Comparison of ENCODE assay signal across 8 cellular contexts in the genomic region with DNA sequence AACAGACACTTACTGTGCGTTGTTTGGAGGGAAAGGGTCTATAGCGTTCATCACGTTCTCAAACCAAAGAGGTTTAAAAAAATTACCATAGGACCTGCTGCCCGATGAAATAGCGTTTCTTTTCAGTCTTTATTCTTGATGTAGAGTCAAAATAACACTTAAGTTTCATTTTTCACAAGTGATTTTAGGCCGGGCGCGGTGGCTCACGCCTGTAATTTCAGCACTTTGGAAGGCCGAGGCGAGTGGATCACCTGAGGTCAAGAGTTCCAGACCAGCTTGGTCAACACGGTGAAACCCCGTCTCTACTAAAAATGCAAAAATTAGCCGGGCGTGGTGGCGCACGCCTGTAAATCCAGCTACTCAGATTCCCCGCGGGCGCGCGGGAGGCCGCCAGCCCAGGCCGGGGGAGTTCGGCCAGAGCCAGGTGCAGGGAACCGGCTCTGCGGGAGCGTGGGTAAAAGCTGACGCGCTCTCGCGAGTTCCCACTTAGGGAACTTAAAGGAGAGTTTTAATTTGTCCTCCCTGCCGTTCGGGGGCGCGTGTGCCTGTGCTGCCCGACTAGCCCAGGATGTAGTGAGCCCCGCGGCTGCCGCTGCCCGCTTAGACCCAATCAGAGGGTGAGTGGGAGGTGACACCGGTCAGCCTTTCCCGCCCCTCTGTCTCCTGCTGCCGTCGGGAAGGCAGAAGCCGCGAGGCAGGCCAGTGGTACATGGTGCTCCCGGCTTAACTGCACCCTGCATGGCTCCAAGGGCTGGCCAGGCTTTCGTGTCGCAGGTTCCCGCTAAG. TPM values are rescaled to one million over a fixed set of nuclear protein-coding genes. Genes with fewer than 3 reads are reported as not detected.
DNase-seq lines count a peak whose midpoint lies in the region; ATAC-seq and TF ChIP-seq lines count a peak whose summit lies in the region.

No MANE protein-coding gene starts in this region.

- DNase-seq in ELR (ENCODE audit: low read depth), result peak; percentile 38
- DNase-seq in GM23248, result peak; percentile 75
- DNase-seq in NCI-H526 (lab: John Stamatoyannopoulos, UW), result peak; percentile 36 to 76
- peak; percentile 29 to 45 for DNase-seq in activated T-helper 1 cell treated with anti-CD3 and anti-CD28 coated beads, Interleukin-2, amount 50 U/mL, for 16 hours (ENCODE audit: low read depth in 1 of 2, low spot score in 1 of 2)
- peak; percentile 74 for DNase-seq in fibroblast of peridontal ligament (ENCODE audit: extremely low read depth)
- DNase-seq in neural crest cell (ENCODE audit: low read depth, low spot score), result no peak

- no peak for ATAC-seq in HG03439 (IDR thresholded peaks at IDR 0.05; ENCODE audit: unreplicated experiment)

- H3K4me2 ChIP-seq in GM23248 (ENCODE audit: unreplicated experiment), result peak overlapping the region; percentile 86

- in situ Hi-C loops in GM23248 (cut with MboI), result no loop called here

- H3K4me3 ChIP-seq in GM23248 (peak overlapping the region; percentile 98), stomach smooth muscle (ENCODE audit: low read length in 2 of 2) (peak overlapping the region; percentile 96)

- no peak for TF ChIP-seq CTCF in neural crest cell (conservative IDR thresholded peaks at IDR 0.05)

- H3K79me2 ChIP-seq in GM23248 (ENCODE audit: insufficient read depth), result peaks cover 35% of the 10 kb centered on the region

- H3K9me2 ChIP-seq in GM23248 (ENCODE audit: insufficient read depth), result no peaks in the 10 kb centered on the region

- no peak overlapping the region for H3K27ac Mint-ChIP-seq in neural crest cell (ENCODE audit: unreplicated experiment)

- H3K9me3 ChIP-seq in GM23248 (ENCODE audit: low read depth), result no peaks in the 10 kb centered on the region
- no peaks in the 10 kb centered on the region for H3K9me3 ChIP-seq in stomach smooth muscle (ENCODE audit: control insufficient read depth in 2 of 2, low read length in 2 of 2)

- H3K27ac ChIP-seq in GM23248 (peak overlapping the region; percentile 72), stomach smooth muscle (ENCODE audit: low read length) (peak overlapping the region; percentile 67)

- H3K4me1 ChIP-seq in GM23248 (ENCODE audit: insufficient read depth), result 0 out of 2 replicates have a peak, but pooled peaks cover 6% of the 10 kb centered on the region
- H3K4me1 ChIP-seq in stomach smooth muscle (ENCODE audit: control insufficient read depth, insufficient read depth, low read length), result peaks cover 4% of the 10 kb centered on the region

- H3K4me3 Mint-ChIP-seq in neural crest cell, result peak overlapping the region; percentile 93

- no peaks in the 10 kb centered on the region for H3K9me3 Mint-ChIP-seq in neural crest cell

- H3K36me3 ChIP-seq in GM23248 (ENCODE audit: low read depth) (no peaks in the 10 kb centered on the region), stomach smooth muscle (ENCODE audit: control insufficient read depth in 2 of 2, insufficient read depth in 2 of 2, low read length in 2 of 2) (no peaks in the 10 kb centered on the region)

- H2AFZ ChIP-seq in GM23248, result peak overlapping the region; percentile 99

- peaks cover 22% of the 10 kb centered on the region for H3K4me1 Mint-ChIP-seq in neural crest cell

- no peaks in the 10 kb centered on the region for H3K36me3 Mint-ChIP-seq in neural crest cell (ENCODE audit: low read depth)

- H3K9ac ChIP-seq in GM23248, result peak overlapping the region; percentile 90
- H3K9ac ChIP-seq in stomach smooth muscle (ENCODE audit: low read length in 2 of 2), result peak overlapping the region; percentile 82 to 93

- no peaks in the 10 kb centered on the region for H4K20me1 ChIP-seq in GM23248 (ENCODE audit: insufficient read depth)

- H3K27me3 Mint-ChIP-seq in neural crest cell (ENCODE audit: low read depth), result no peaks in the 10 kb centered on the region

- no peaks in the 10 kb centered on the region for H3K27me3 ChIP-seq in GM23248 (replicated peaks; ENCODE audit: insufficient read depth)
- H3K27me3 ChIP-seq in stomach smooth muscle (ENCODE audit: control insufficient read depth in 1 of 2, insufficient read depth in 2 of 2, low read length in 2 of 2), result no peaks in the 10 kb centered on the region

- H3F3A ChIP-seq in GM23248 (ENCODE audit: insufficient read depth), result peaks cover 5% of the 10 kb centered on the region; the same call in 1 of the 2 replicates

- 2 to 3% methylated on average over 51 of the region's 51 CpGs for WGBS in GM23248 (ENCODE audit: low coverage in 1 of 2, low lambda C conversion rate in 2 of 2, missing lambda C conversion rate in 2 of 2), 2 experiments

RNA-seq across cellular contexts. Expression of gene NEK3, which starts 35.8 kb away (rescaled TPM):
- total RNA-seq in GM23248 (2014; rRNA removed; shearing (Covaris generic)), result 8.9 and 12.0 TPM in 2 replicates
- 8.8 and 11.1 TPM in 2 replicates for polyA plus RNA-seq in GM23248 (2016; fragmentation: Nextera tagmentation; extraction: Ambion mirVana)
- 26.6 and 27.5 TPM in 2 replicates for total RNA-seq in neural crest cell
